Comparison of ENCODE assay signal across 9 cellular contexts in genomic region chr5:113487779-113488644, GRCh38. TPM values are rescaled to one million over a fixed set of nuclear protein-coding genes. Genes with fewer than 3 reads are reported as not detected.
DNase-seq lines count a peak whose midpoint lies in the region; ATAC-seq and TF ChIP-seq lines count a peak whose summit lies in the region.
"Had no signal": no experiment of that assay in that cellular context is flagged by ENCODE, and none has a peak within 500 bp of the region (broad histone marks: within the 10 kb centered on the region; RNA-seq: fewer than 3 reads in every experiment).

Gene MCC (minus strand): TSS chr5:113488453.

- H2AFZ ChIP-seq in neuron (ENCODE audit: low read depth, low read length), result peak within 1 kb of the TSS; percentile 94

- H3K4me3 ChIP-seq in HFF-Myc (replicated peaks; ENCODE audit: low read depth, low read length), result peak within 1 kb of the TSS; percentile 61
- peak within 1 kb of the TSS; percentile 53 for H3K4me3 ChIP-seq in neuron (ENCODE audit: low read length)
- peak within 1 kb of the TSS; percentile 66 for H3K4me3 ChIP-seq in urinary bladder (ENCODE audit: low read depth, low read length)
- H3K4me3 ChIP-seq: K562 had no signal

- H3K36me3 Mint-ChIP-seq in CD4-positive, alpha-beta T cell (ENCODE audit: low read depth), result peaks cover 11% of the 10 kb centered on the region
- peaks cover 10% of the 10 kb centered on the region for H3K36me3 Mint-ChIP-seq in activated naive CD8-positive, alpha-beta T cell treated with anti-CD3 and anti-CD28 coated beads for 36 hours

- H3K4me3 Mint-ChIP-seq in CD4-positive, alpha-beta T cell, result peak within 1 kb of the TSS; percentile 81
- H3K4me3 Mint-ChIP-seq in activated naive CD8-positive, alpha-beta T cell treated with anti-CD3 and anti-CD28 coated beads for 36 hours, result peak within 1 kb of the TSS; percentile 77

- no peak for TF ChIP-seq CTCF in CD4-positive, alpha-beta T cell (IDR thresholded peaks at IDR 0.05)
- no peak for TF ChIP-seq CTCF in HFF-Myc (IDR thresholded peaks at IDR 0.05; ENCODE audit: low read depth, low read length, missing control alignments)

- ATAC-seq in CD4-positive, alpha-beta T cell (ENCODE audit: poor library complexity), result peak; percentile 71
- no peak for ATAC-seq in GM18868 (IDR thresholded peaks at IDR 0.05; ENCODE audit: unreplicated experiment)
- ATAC-seq: K562 had no signal

- peaks cover 4% of the 10 kb centered on the region for H3K4me1 ChIP-seq in neuron (ENCODE audit: insufficient read depth, low read length)
- no peaks in the 10 kb centered on the region for H3K4me1 ChIP-seq in urinary bladder (ENCODE audit: insufficient read depth)

- H3K27ac ChIP-seq in CD4-positive, alpha-beta T cell (ENCODE audit: low read depth, low read length), result no peak within 1 kb of the TSS
- H3K27ac ChIP-seq in urinary bladder (ENCODE audit: low read depth), result peak within 1 kb of the TSS; percentile 61

- intact Hi-C loops in CD4-positive, alpha-beta T cell (cut with DNase I, micrococcal nuclease), result loop anchor here in 1 of 2 experiments (10.0 kb wide), 1 partner anchor 153 kb away; no protein-coding TSS in a partner anchor

- POLR2A ChIA-PET in CD4-positive, alpha-beta T cell (lab: Charles Lee), result interaction anchor here (0.5 to 1.9 kb wide), 2 partner anchors 25 to 750 kb away, joined by 3 to 7 read pairs; partner anchors contain the start of gene YTHDC2

- CTCF ChIA-PET in CD4-positive, alpha-beta T cell (lab: Charles Lee), result interaction anchor here (0.8 kb wide), 1 partner anchor 10 kb away, joined by 3 read pairs; no protein-coding TSS in a partner anchor

- H3K9me3 Mint-ChIP-seq in CD4-positive, alpha-beta T cell, result peaks cover 12% of the 10 kb centered on the region
- H3K9me3 Mint-ChIP-seq in activated naive CD8-positive, alpha-beta T cell treated with anti-CD3 and anti-CD28 coated beads for 36 hours, result peaks cover 19% of the 10 kb centered on the region

- H3K27ac Mint-ChIP-seq in CD4-positive, alpha-beta T cell, result no peak within 1 kb of the TSS
- H3K27ac Mint-ChIP-seq in activated naive CD8-positive, alpha-beta T cell treated with anti-CD3 and anti-CD28 coated beads for 36 hours, result no peak within 1 kb of the TSS

- WGBS in urinary bladder, result under 1% methylated on average over 86 of the region's 86 CpGs

- H3K27me3 ChIP-seq in CD4-positive, alpha-beta T cell (ENCODE audit: control insufficient read depth, insufficient read depth, low read length), result peaks cover 53% of the 10 kb centered on the region
- H3K27me3 ChIP-seq in neuron (ENCODE audit: insufficient read depth, low read length), result no peaks in the 10 kb centered on the region

- DNase-seq in CD4-positive, alpha-beta T cell, result peak in 4 of 10 experiments; percentile 11 to 39 (median 26)
- DNase-seq in HFF-Myc (ENCODE audit: extremely low read depth, low read depth) (peak; percentile 48), NCI-H82 treated with DMSO at 0.1 percent for 48 hours (lab: John Stamatoyannopoulos, UW; ENCODE audit: unreplicated experiment) (peak; percentile 57), glomerular visceral epithelial cell (ENCODE audit: extremely low spot score) (peak; percentile 94)
- peak; percentile 43 for DNase-seq in activated naive CD8-positive, alpha-beta T cell treated with anti-CD3 and anti-CD28 coated beads for 36 hours

- peaks cover 83% of the 10 kb centered on the region for H3K27me3 Mint-ChIP-seq in CD4-positive, alpha-beta T cell
- peaks cover 84% of the 10 kb centered on the region for H3K27me3 Mint-ChIP-seq in activated naive CD8-positive, alpha-beta T cell treated with anti-CD3 and anti-CD28 coated beads for 36 hours

- H3K9me3 ChIP-seq in CD4-positive, alpha-beta T cell (ENCODE audit: control insufficient read depth, low read length), result peaks cover 16% of the 10 kb centered on the region
- peaks cover 11% of the 10 kb centered on the region for H3K9me3 ChIP-seq in neuron (ENCODE audit: low read length)

- H3K36me3 ChIP-seq in neuron (ENCODE audit: insufficient read depth, low read length) (no peaks in the 10 kb centered on the region), urinary bladder (ENCODE audit: insufficient read depth) (no peaks in the 10 kb centered on the region)

- peaks cover 18% of the 10 kb centered on the region for H3K4me1 Mint-ChIP-seq in CD4-positive, alpha-beta T cell (ENCODE audit: low read depth)
- H3K4me1 Mint-ChIP-seq in activated naive CD8-positive, alpha-beta T cell treated with anti-CD3 and anti-CD28 coated beads for 36 hours, result peaks cover 16% of the 10 kb centered on the region

RNA-seq across cellular contexts. Expression of gene MCC, which starts in this region (rescaled TPM):
- 1 to 10 TPM; 3.2 to 3.3 TPM for total RNA-seq in CD4-positive, alpha-beta T cell
- total RNA-seq in activated naive CD8-positive, alpha-beta T cell treated with anti-CD3 and anti-CD28 coated beads for 36 hours, result 1 to 10 TPM; 2.4 to 2.9 TPM
- total RNA-seq in urinary bladder, result 60.7 TPM
- polyA plus RNA-seq in urinary bladder, result 17.2 TPM

Comparison
In these comparisons a context has a peak if more than half of its experiments do, and no peak if none do; other contexts are left out.
1. RNA of gene MCC (total RNA-seq): 60.7 TPM in urinary bladder (single experiment); 3.2 to 3.3 TPM in CD4-positive, alpha-beta T cell and 2.4 to 2.9 TPM in activated naive CD8-positive, alpha-beta T cell treated with anti-CD3 and anti-CD28 coated beads for 36 hours; every median in the first group is over 10 times any median in the second.
2. Peak in every context shown above with its lines, with median percentiles within 50 percentile points of each other: H3K4me3 ChIP-seq.